Comparison of ENCODE assay signal across 1 cellular context in genomic region chr17:2043785-2044184, GRCh38.
TF ChIP-seq lines count a peak whose summit lies in the region.

No MANE protein-coding gene starts in this region.

TF ChIP-seq in GM23338, 12 proteins besides CTCF, POLR2A, EP300 and RAD21 (continued from another document):
- TF ChIP-seq, protein P1, sequence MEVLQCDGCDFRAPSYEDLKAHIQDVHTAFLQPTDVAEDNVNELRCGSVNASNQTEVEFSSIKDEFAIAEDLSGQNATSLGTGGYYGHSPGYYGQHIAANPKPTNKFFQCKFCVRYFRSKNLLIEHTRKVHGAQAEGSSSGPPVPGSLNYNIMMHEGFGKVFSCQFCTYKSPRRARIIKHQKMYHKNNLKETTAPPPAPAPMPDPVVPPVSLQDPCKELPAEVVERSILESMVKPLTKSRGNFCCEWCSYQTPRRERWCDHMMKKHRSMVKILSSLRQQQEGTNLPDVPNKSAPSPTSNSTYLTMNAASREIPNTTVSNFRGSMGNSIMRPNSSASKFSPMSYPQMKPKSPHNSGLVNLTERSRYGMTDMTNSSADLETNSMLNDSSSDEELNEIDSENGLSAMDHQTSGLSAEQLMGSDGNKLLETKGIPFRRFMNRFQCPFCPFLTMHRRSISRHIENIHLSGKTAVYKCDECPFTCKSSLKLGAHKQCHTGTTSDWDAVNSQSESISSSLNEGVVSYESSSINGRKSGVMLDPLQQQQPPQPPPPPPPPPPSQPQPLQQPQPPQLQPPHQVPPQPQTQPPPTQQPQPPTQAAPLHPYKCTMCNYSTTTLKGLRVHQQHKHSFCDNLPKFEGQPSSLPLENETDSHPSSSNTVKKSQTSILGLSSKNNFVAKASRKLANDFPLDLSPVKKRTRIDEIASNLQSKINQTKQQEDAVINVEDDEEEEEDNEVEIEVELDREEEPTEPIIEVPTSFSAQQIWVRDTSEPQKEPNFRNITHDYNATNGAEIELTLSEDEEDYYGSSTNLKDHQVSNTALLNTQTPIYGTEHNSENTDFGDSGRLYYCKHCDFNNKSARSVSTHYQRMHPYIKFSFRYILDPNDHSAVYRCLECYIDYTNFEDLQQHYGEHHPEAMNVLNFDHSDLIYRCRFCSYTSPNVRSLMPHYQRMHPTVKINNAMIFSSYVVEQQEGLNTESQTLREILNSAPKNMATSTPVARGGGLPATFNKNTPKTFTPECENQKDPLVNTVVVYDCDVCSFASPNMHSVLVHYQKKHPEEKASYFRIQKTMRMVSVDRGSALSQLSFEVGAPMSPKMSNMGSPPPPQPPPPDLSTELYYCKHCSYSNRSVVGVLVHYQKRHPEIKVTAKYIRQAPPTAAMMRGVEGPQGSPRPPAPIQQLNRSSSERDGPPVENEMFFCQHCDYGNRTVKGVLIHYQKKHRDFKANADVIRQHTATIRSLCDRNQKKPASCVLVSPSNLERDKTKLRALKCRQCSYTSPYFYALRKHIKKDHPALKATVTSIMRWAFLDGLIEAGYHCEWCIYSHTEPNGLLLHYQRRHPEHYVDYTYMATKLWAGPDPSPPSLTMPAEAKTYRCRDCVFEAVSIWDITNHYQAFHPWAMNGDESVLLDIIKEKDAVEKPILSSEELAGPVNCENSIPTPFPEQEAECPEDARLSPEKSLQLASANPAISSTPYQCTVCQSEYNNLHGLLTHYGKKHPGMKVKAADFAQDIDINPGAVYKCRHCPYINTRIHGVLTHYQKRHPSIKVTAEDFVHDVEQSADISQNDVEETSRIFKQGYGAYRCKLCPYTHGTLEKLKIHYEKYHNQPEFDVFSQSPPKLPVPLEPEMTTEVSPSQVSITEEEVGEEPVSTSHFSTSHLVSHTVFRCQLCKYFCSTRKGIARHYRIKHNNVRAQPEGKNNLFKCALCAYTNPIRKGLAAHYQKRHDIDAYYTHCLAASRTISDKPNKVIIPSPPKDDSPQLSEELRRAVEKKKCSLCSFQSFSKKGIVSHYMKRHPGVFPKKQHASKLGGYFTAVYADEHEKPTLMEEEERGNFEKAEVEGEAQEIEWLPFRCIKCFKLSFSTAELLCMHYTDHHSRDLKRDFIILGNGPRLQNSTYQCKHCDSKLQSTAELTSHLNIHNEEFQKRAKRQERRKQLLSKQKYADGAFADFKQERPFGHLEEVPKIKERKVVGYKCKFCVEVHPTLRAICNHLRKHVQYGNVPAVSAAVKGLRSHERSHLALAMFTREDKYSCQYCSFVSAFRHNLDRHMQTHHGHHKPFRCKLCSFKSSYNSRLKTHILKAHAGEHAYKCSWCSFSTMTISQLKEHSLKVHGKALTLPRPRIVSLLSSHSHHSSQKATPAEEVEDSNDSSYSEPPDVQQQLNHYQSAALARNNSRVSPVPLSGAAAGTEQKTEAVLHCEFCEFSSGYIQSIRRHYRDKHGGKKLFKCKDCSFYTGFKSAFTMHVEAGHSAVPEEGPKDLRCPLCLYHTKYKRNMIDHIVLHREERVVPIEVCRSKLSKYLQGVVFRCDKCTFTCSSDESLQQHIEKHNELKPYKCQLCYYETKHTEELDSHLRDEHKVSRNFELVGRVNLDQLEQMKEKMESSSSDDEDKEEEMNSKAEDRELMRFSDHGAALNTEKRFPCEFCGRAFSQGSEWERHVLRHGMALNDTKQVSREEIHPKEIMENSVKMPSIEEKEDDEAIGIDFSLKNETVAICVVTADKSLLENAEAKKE (CRISPR knock-in tag; IDR thresholded peaks at IDR 0.05), result no peak
- TF ChIP-seq NANOG (IDR thresholded peaks at IDR 0.05; ENCODE audit: borderline replicate concordance), result no peak
- no peak for TF ChIP-seq ZNF331 (CRISPR knock-in tag; IDR thresholded peaks at IDR 0.05; ENCODE audit: low read depth)
